Comparison of ENCODE assay signal across 18 cellular contexts in genomic region chr2:196652869-196653268, GRCh38. TPM values are rescaled to one million over a fixed set of nuclear protein-coding genes. Genes with fewer than 3 reads are reported as not detected.
DNase-seq lines count a peak whose midpoint lies in the region; ATAC-seq, FAIRE-seq and TF ChIP-seq lines count a peak whose summit lies in the region.
"Had no signal": no experiment of that assay in that cellular context is flagged by ENCODE, and none has a peak within 500 bp of the region (broad histone marks: within the 10 kb centered on the region; RNA-seq: fewer than 3 reads in every experiment).

No MANE protein-coding gene starts in this region.

- no peak overlapping the region for H2BK5ac ChIP-seq in mesendoderm (ENCODE audit: low read length)

- H3K27me3 ChIP-seq in HUES48 (ENCODE audit: control insufficient read depth, insufficient read depth, low read length) (no peaks in the 10 kb centered on the region), endodermal cell (ENCODE audit: control insufficient read depth, insufficient read depth, low read length, poor library complexity, severe bottlenecking) (no peaks in the 10 kb centered on the region), mesendoderm (ENCODE audit: insufficient read depth, low read length, poor library complexity) (no peaks in the 10 kb centered on the region), WERI-Rb-1 (ENCODE audit: insufficient read depth, low read depth, severe bottlenecking) (no peaks in the 10 kb centered on the region)
- H3K27me3 ChIP-seq: BLaER1 treated with 17β-estradiol and CSF1 and Interleukin-3, amounts not matched to agents 10 nM and 100 nM had no signal

- no peak for DNase-seq in A549 (ENCODE audit: low read depth in 1 of 2, low spot score in 1 of 2)
- DNase-seq in endodermal cell = no peak
- peak; percentile 45 for DNase-seq in mesendoderm
- DNase-seq in WERI-Rb-1 = no peak
- DNase-seq: 8988T; Calu3; CD8-positive, alpha-beta T cell; DMS79 treated with DMSO at 0.1 percent for 48 hours; GF-D8; HCEC 1CT; HFFc6 had no signal

- H3K27me3 Mint-ChIP-seq in endodermal cell (ENCODE audit: insufficient read depth) = no peaks in the 10 kb centered on the region
- H3K27me3 Mint-ChIP-seq: B cell had no signal

- H3K4me1 ChIP-seq in A549 = no peaks in the 10 kb centered on the region
- no peaks in the 10 kb centered on the region for H3K4me1 ChIP-seq in HUES48 (ENCODE audit: control insufficient read depth, insufficient read depth, low read length)
- no peaks in the 10 kb centered on the region for H3K4me1 ChIP-seq in endodermal cell (ENCODE audit: control insufficient read depth, insufficient read depth, low read length)
- H3K4me1 ChIP-seq in mesendoderm (ENCODE audit: control insufficient read depth, low read depth, low read length) = no peaks in the 10 kb centered on the region
- H3K4me1 ChIP-seq: BLaER1 treated with 17β-estradiol and CSF1 and Interleukin-3, amounts not matched to agents 10 nM and 100 nM had no signal

- TF ChIP-seq CTCF in A549 (IDR thresholded peaks at IDR 0.05) = no peak
- no peak for TF ChIP-seq CTCF in endodermal cell (conservative IDR thresholded peaks at IDR 0.05)
- TF ChIP-seq CTCF in WERI-Rb-1 (IDR thresholded peaks at IDR 0.05; ENCODE audit: low read depth, low read length) = no peak

- H3K4me3 Mint-ChIP-seq in endodermal cell = no peak overlapping the region
- H3K4me3 Mint-ChIP-seq: B cell; CD8-positive, alpha-beta T cell; HFFc6 had no signal

- no peak for FAIRE-seq in A549 (lab: Jason Lieb, UNC)
- FAIRE-seq: H54, HTR-8/SVneo had no signal

- H3K4ac ChIP-seq in mesendoderm (ENCODE audit: low read depth, low read length) = no peak overlapping the region

- H2BK120ac ChIP-seq in mesendoderm (ENCODE audit: low read depth, low read length) = no peak overlapping the region

- H3K4me3 ChIP-seq in A549 = no peak overlapping the region
- H3K4me3 ChIP-seq in HUES48 (ENCODE audit: low read depth, low read length) = peak overlapping the region; percentile 18; the same call in 1 of the 2 replicates
- H3K4me3 ChIP-seq in endodermal cell (ENCODE audit: low read length) = peak overlapping the region; percentile 11
- H3K4me3 ChIP-seq in mesendoderm (ENCODE audit: low read length) = no peak overlapping the region
- H3K4me3 ChIP-seq in WERI-Rb-1 (ENCODE audit: low read depth, low read length) = no peak overlapping the region

- H3K79me1 ChIP-seq in mesendoderm (ENCODE audit: low read length) = peaks cover 17% of the 10 kb centered on the region

- no peak overlapping the region for H3K4me2 ChIP-seq in A549
- no peak overlapping the region for H3K4me2 ChIP-seq in mesendoderm (ENCODE audit: low read length)
- H3K4me2 ChIP-seq: BLaER1 treated with 17β-estradiol and CSF1 and Interleukin-3, amounts not matched to agents 10 nM and 100 nM had no signal

- TF ChIP-seq RAD21 in A549 (conservative IDR thresholded peaks at IDR 0.05 in 1 of 2, IDR thresholded peaks at IDR 0.05 in 1 of 2) = no peak

- H3K18ac ChIP-seq in mesendoderm (ENCODE audit: low read length) = no peak overlapping the region

- no peak overlapping the region for H3K9ac ChIP-seq in HUES48 (ENCODE audit: low read depth, low read length)
- no peak overlapping the region for H3K9ac ChIP-seq in endodermal cell (ENCODE audit: extremely low read depth, low read length, poor library complexity, severe bottlenecking)
- H3K9ac ChIP-seq in mesendoderm (ENCODE audit: low read length) = no peak overlapping the region
- H3K9ac ChIP-seq: BLaER1 treated with 17β-estradiol and CSF1 and Interleukin-3, amounts not matched to agents 10 nM and 100 nM had no signal

- H3K36me3 ChIP-seq in HUES48 (ENCODE audit: control insufficient read depth, insufficient read depth, low read length) = peaks cover 77% of the 10 kb centered on the region
- H3K36me3 ChIP-seq in endodermal cell (ENCODE audit: control insufficient read depth, insufficient read depth, low read length) = peaks cover 17% of the 10 kb centered on the region
- no peaks in the 10 kb centered on the region for H3K36me3 ChIP-seq in mesendoderm (ENCODE audit: control insufficient read depth, insufficient read depth, low read length)
- H3K36me3 ChIP-seq in WERI-Rb-1 = peaks cover 6% of the 10 kb centered on the region

- peaks cover 27% of the 10 kb centered on the region for H3K79me2 ChIP-seq in mesendoderm (ENCODE audit: control insufficient read depth, insufficient read depth, low read length)

- H3K56ac ChIP-seq in mesendoderm (ENCODE audit: low read length) = no peak overlapping the region

- H3K27ac ChIP-seq in A549 (no peak overlapping the region), HUES48 (ENCODE audit: low read depth, low read length) (no peak overlapping the region), endodermal cell (ENCODE audit: low read depth, low read length) (no peak overlapping the region), mesendoderm (ENCODE audit: low read depth, low read length) (no peak overlapping the region), WERI-Rb-1 (no peak overlapping the region)
- H3K27ac ChIP-seq: BLaER1 treated with 17β-estradiol and CSF1 and Interleukin-3, amounts not matched to agents 10 nM and 100 nM had no signal

- no peak overlapping the region for H4K5ac ChIP-seq in mesendoderm (ENCODE audit: low read length)

- H4K8ac ChIP-seq in mesendoderm (ENCODE audit: low read depth, low read length) = no peak overlapping the region

- no peak overlapping the region for H3K27ac Mint-ChIP-seq in endodermal cell
- H3K27ac Mint-ChIP-seq: B cell; CD8-positive, alpha-beta T cell; HFFc6 had no signal

- no peak overlapping the region for H3K23ac ChIP-seq in mesendoderm (ENCODE audit: low read length)

- peaks cover 62% of the 10 kb centered on the region for H3K9me3 Mint-ChIP-seq in endodermal cell

- no peak for TF ChIP-seq EP300 in A549 (IDR thresholded peaks at IDR 0.05)

- peaks cover 49% of the 10 kb centered on the region for H3K9me3 ChIP-seq in A549
- peaks cover 64% of the 10 kb centered on the region for H3K9me3 ChIP-seq in HUES48 (ENCODE audit: control insufficient read depth, insufficient read depth, low read length)
- peaks cover 61% of the 10 kb centered on the region for H3K9me3 ChIP-seq in endodermal cell (ENCODE audit: control insufficient read depth, low read length)
- H3K9me3 ChIP-seq in WERI-Rb-1 (ENCODE audit: severe bottlenecking) = peaks cover 4% of the 10 kb centered on the region

- no peaks in the 10 kb centered on the region for H3K4me1 Mint-ChIP-seq in endodermal cell
- H3K4me1 Mint-ChIP-seq: B cell had no signal

- CTCF ChIA-PET in A549 (lab: Yijun Ruan, JAX) = interaction anchor here (0.9 kb wide), 1 partner anchor 14 kb away, joined by 4 read pairs; no protein-coding TSS in a partner anchor

- no peak for TF ChIP-seq POLR2A in A549 (IDR thresholded peaks at IDR 0.05; ENCODE audit: low read length)

- no peak overlapping the region for H2AK5ac ChIP-seq in mesendoderm (ENCODE audit: low read length)

- ATAC-seq in A549 (no peak), GM18858 (IDR thresholded peaks at IDR 0.05; ENCODE audit: unreplicated experiment) (no peak), GM21737 (IDR thresholded peaks at IDR 0.05; ENCODE audit: unreplicated experiment) (no peak)
- ATAC-seq: CD8-positive, alpha-beta T cell had no signal

- peaks cover 70% of the 10 kb centered on the region for H3K36me3 Mint-ChIP-seq in endodermal cell (ENCODE audit: low read depth)

- 95% methylated on average over 1 of the region's 1 CpG for WGBS in A549 (ENCODE audit: missing lambda C conversion rate)
- 85 to 89% methylated on average over 1 of the region's 1 CpG for WGBS in endodermal cell (ENCODE audit: insufficient coverage in 1 of 2, insufficient read length in 1 of 2), 2 experiments
- WGBS in mesendoderm (ENCODE audit: extremely low coverage, insufficient coverage, low lambda C conversion rate) = no CpG with 5 or more reads among the region's 1 CpG

- POLR2A ChIA-PET in A549 (lab: Yijun Ruan, JAX) = no interaction called here

- H2BK15ac ChIP-seq in mesendoderm (replicated peaks; ENCODE audit: low read depth) = no peak overlapping the region

TF ChIP-seq in A549, 52 proteins besides CTCF, POLR2A, EP300 and RAD21:
- no peak for TF ChIP-seq RARB (CRISPR knock-in tag; IDR thresholded peaks at IDR 0.05)
- TF ChIP-seq RCOR1 (IDR thresholded peaks at IDR 0.05; ENCODE audit: low read depth, low read length) = no peak
- TF ChIP-seq ZFP36 (IDR thresholded peaks at IDR 0.05; ENCODE audit: borderline replicate concordance, partially characterized antibody) = peak; percentile 30

RNA-seq across cellular contexts. Expression of gene CCDC150, which starts 13.4 kb away (rescaled TPM):
- polyA plus RNA-seq in A549 (2011; rRNA removed) (13.2 and 17.7 TPM in 2 replicates), A549 (2017; fragmentation: RNase III; extraction: RNeasy Plus Mini Kit Qiagen cat#74134 plus additional on column Dnase treatment) (9.9 to 14.2 TPM (median 13.2 TPM) in 3 replicates)
- polyA plus RNA-seq in A549 (2012; cell fraction: cytosol; rRNA removed) = 3.0 and 3.1 TPM in 2 replicates
- 9.1 and 12.3 TPM in 2 replicates for polyA plus RNA-seq in A549 (2012; cell fraction: nucleus; rRNA removed)
- polyA minus RNA-seq in A549 (2011; rRNA and poly(A)+ RNA removed) = 10.7 and 10.8 TPM in 2 replicates
- 10 to 100 TPM; 25.4 to 42.9 TPM for total RNA-seq in endodermal cell
- 39.1 TPM for polyA plus RNA-seq in endodermal cell (2013, experiment 1 of 2)
- polyA plus RNA-seq in endodermal cell (2013, experiment 2 of 2) = 32.7 TPM
- polyA plus RNA-seq in mesendoderm (2013, experiment 1 of 2) = 18.4 TPM
- polyA plus RNA-seq in mesendoderm (2013, experiment 2 of 2) = 17.4 TPM

RNA-seq across cellular contexts. Expression of gene HECW2, which starts 59.5 kb away (rescaled TPM):
- 2.6 and 3.9 TPM in 2 replicates for polyA plus RNA-seq in A549 (2011; rRNA removed)
- polyA plus RNA-seq in A549 (2012; cell fraction: cytosol; rRNA removed) = 0.50 and 1.0 TPM in 2 replicates
- polyA plus RNA-seq in A549 (2012; cell fraction: nucleus; rRNA removed) = 1.3 and 1.6 TPM in 2 replicates
- polyA plus RNA-seq in A549 (2017; fragmentation: RNase III; extraction: RNeasy Plus Mini Kit Qiagen cat#74134 plus additional on column Dnase treatment) = 1.9 to 2.4 TPM (median 2.0 TPM) in 3 replicates
- polyA minus RNA-seq in A549 (2011; rRNA and poly(A)+ RNA removed) = 15.7 and 16.0 TPM in 2 replicates
- 10 to 100 TPM; 15.6 to 15.8 TPM for total RNA-seq in endodermal cell
- polyA plus RNA-seq in endodermal cell (2013, experiment 1 of 2) = 4.4 TPM
- polyA plus RNA-seq in endodermal cell (2013, experiment 2 of 2) = 5.9 TPM
- 1.5 TPM for polyA plus RNA-seq in mesendoderm (2013, experiment 1 of 2)
- 1.7 TPM for polyA plus RNA-seq in mesendoderm (2013, experiment 2 of 2)

Comparison
In these comparisons a context has a peak if more than half of its experiments do, and no peak if none do; other contexts are left out.
1. H3K4me3 ChIP-seq: peak in HUES48 (single experiment) and endodermal cell (single experiment); none in A549 (single experiment), mesendoderm (single experiment) and WERI-Rb-1 (single experiment).